8 cellular contexts compared by ENCODE assay signal in the genomic region with DNA sequence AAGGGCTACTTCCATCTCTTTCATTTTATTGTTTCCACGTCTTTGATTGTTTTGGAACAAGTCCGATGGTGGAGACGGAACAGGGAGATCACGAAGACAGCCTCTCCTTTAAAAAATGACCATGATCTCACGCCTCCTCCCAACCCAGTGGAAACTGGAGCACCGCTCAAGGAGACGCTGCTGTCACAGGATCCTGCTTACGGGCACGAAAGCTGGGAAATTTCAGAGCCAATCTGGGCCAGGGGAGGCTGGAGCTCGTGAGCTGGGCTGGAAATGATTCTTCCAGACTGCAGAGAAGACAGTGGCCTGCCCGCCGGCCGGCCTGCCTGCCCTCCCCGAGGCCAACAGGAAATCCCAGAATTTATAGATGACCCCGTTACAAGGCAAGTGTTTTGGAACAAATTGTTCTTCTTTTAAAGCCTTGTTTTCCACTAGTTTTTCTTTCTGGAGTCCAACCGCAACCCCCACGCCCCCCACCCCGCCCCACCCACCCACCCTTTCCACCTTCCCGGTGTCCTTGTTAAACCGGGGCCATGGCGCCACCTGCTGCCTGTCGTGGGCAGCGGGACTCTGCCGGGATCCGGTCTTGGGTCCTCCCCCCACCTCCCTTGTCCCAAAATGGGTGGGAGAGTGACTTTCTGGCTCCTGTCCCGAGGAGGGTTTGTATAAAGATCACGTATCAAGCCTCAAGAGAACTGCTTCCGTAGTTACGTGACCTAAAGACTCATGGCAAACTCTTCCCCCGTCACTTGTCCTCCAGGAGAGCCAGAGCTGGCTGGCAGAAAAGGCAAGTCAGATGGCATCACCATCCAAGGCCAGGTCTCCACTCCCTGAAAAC. TPM values are rescaled to one million over a fixed set of nuclear protein-coding genes. Genes with fewer than 3 reads are reported as not detected.
DNase-seq lines count a peak whose midpoint lies in the region; ATAC-seq and FAIRE-seq lines count a peak whose summit lies in the region.

No MANE protein-coding gene starts in this region.

- H3K27me3 ChIP-seq in subcutaneous abdominal adipose tissue (ENCODE audit: control insufficient read depth in 5 of 5, insufficient read depth in 4 of 5, low read length in 5 of 5): no peaks in the 10 kb centered on the region

- peak overlapping the region; percentile 86 for H3K27ac ChIP-seq in subcutaneous abdominal adipose tissue (ENCODE audit: low read depth, low read length)

- H3K4me1 ChIP-seq in subcutaneous abdominal adipose tissue (ENCODE audit: control insufficient read depth in 5 of 5, insufficient read depth in 5 of 5, low read length in 5 of 5): peaks cover 16 to 40% (median 37%) of the 10 kb centered on the region in 5 donors

- H3K9me3 ChIP-seq in subcutaneous abdominal adipose tissue (ENCODE audit: control insufficient read depth in 5 of 5, low read length in 5 of 5): no peaks in the 10 kb centered on the region

- ATAC-seq in GM21360 (IDR thresholded peaks at IDR 0.05; ENCODE audit: unreplicated experiment): no peak

- peak overlapping the region; percentile 42 to 51 (median 44) for H3K4me3 ChIP-seq in subcutaneous abdominal adipose tissue (ENCODE audit: low read depth in 1 of 5, low read length in 5 of 5)

- peak overlapping the region in 4 of 5 donors; percentile 11 to 73 (median 54) for H3K9ac ChIP-seq in subcutaneous abdominal adipose tissue (ENCODE audit: low read length in 5 of 5)

- peak; percentile 8 for DNase-seq in NOMO-1 treated with DMSO at 0.1 percent for 48 hours (lab: John Stamatoyannopoulos, UW; ENCODE audit: unreplicated experiment)
- DNase-seq in NOMO-1 treated with dmso at 0.1 percent for 144 hours (lab: John Stamatoyannopoulos, UW; ENCODE audit: unreplicated experiment): no peak
- DNase-seq in RKO (ENCODE audit: low spot score): peak; percentile 30
- DNase-seq in activated naive CD4-positive, alpha-beta T cell treated with Interleukin-2 at 50 U/mL for 16 hours: peak; percentile 60
- peak; percentile 34 to 73 for DNase-seq in frontal cortex (ENCODE audit: low spot score in 2 of 2)
- peak; percentile 26 for DNase-seq in occipital lobe (lab: John Stamatoyannopoulos, UW)

- no peak for FAIRE-seq in frontal cortex (lab: Jason Lieb, UNC)

- H3K36me3 ChIP-seq in subcutaneous abdominal adipose tissue (ENCODE audit: control insufficient read depth in 5 of 5, insufficient read depth in 5 of 5, low read length in 5 of 5): no peaks in the 10 kb centered on the region

RNA-seq across cellular contexts. Expression of a gene that starts 40.3 kb away (rescaled TPM):
- 0.82 TPM for total RNA-seq in frontal cortex
- total RNA-seq in occipital lobe: 0.62 TPM
